ENCODE assay signal across 8 cellular contexts in the genomic region with DNA sequence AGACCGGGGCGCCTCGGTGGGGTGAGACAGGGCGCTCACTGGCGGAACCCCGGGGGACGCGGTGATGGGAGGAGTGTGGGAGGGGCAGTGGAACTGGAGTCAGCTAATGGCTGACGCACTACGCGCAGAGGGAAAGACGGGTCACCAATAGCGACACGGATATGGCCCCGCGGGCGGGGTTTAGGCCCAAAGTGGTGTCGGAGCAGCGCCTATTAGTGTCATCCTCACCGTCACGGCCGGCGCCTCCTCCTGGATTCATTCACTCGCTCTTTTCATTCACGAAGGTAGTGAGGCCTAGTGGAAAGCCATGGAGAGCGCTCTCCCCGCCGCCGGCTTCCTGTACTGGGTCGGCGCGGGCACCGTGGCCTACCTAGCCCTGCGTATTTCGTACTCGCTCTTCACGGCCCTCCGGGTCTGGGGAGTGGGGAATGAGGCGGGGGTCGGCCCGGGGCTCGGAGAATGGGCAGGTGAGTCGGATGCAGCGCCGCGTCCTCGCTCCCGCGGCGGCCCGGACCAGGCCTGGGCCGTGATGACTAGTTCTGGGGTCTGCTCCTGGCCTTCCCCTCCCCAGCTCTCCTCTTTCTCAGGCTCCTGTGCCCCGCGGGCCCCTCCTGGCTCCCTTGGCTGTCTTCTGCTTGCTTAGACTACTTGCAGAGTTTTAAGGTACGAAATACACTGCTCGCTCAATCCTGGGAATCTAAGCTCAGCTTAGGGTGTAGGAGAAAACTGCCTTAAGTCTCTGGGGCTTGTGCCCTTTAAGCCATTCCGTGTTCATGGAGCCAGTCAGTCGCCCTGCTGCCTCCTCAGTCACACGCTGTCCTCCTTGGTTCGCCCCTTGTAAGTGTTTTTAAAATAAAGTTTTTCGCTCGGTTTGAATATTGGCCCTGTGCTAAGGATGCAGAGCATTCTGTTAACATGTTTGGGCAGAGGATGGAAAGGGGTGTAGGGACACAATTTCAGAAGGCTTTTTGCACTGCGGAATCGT. TPM values are rescaled to one million over a fixed set of nuclear protein-coding genes. Genes with fewer than 3 reads are reported as not detected.
DNase-seq lines count a peak whose midpoint lies in the region; ATAC-seq and TF ChIP-seq lines count a peak whose summit lies in the region.

Gene HSD17B12 (plus strand): TSS at position 218 of the 985 bp plus-strand sequence. CDS start 90 bp downstream, at position 308.

- H3K27ac Mint-ChIP-seq in activated T-cell treated with anti-CD3 and anti-CD28 coated beads, Interleukin-2, amount 50 U/mL, for 24 hours = peak within 1 kb of the TSS; percentile 95

- peak within 1 kb of the TSS; percentile 89 for H3K4me3 Mint-ChIP-seq in activated T-cell treated with anti-CD3 and anti-CD28 coated beads, Interleukin-2, amount 50 U/mL, for 24 hours

- peaks cover 40% of the 10 kb centered on the region for H3K4me1 Mint-ChIP-seq in activated T-cell treated with anti-CD3 and anti-CD28 coated beads, Interleukin-2, amount 50 U/mL, for 24 hours (ENCODE audit: low read depth)

- in situ Hi-C loops in KBM-7 (cut with MboI; ENCODE audit: low pct_unique_long_range_greater_than_20kb, low sequenced_read_pairs) = no loop called here

- peak; percentile 97 for ATAC-seq in GM21717 (IDR thresholded peaks at IDR 0.05; ENCODE audit: unreplicated experiment)

- TF ChIP-seq CTCF in epithelial cell of proximal tubule (conservative IDR thresholded peaks at IDR 0.05; ENCODE audit: low read depth, low read length) = peak; percentile 3

- H3K4me3 ChIP-seq in epithelial cell of proximal tubule (ENCODE audit: low read depth, low read length) = peak within 1 kb of the TSS; percentile 77

- peaks cover 45% of the 10 kb centered on the region for H3K36me3 Mint-ChIP-seq in activated T-cell treated with anti-CD3 and anti-CD28 coated beads, Interleukin-2, amount 50 U/mL, for 24 hours (ENCODE audit: low read depth)

- H3K27me3 Mint-ChIP-seq in activated T-cell treated with anti-CD3 and anti-CD28 coated beads, Interleukin-2, amount 50 U/mL, for 24 hours = peaks cover 13% of the 10 kb centered on the region

- DNase-seq in DMS53 (lab: John Stamatoyannopoulos, UW) = peak; percentile 95
- peak; percentile 93 for DNase-seq in KBM-7
- DNase-seq in activated T-cell treated with anti-CD3 and anti-CD28 coated beads, Interleukin-2, amount 50 U/mL, for 24 hours = peak; percentile 98
- peak; percentile 87 for DNase-seq in epithelial cell of proximal tubule (ENCODE audit: low read depth)
- peak; percentile 99 for DNase-seq in mucosa of gallbladder (ENCODE audit: low spot score)
- DNase-seq in stimulated activated CD8-positive, alpha-beta memory T cell treated with anti-CD3 and anti-CD28 coated beads, Interleukin-4, amount 100 ng/mL, for 4 hours (ENCODE audit: low read depth in 2 of 2, low spot score in 1 of 2) = peak; percentile 97 to 99

- peaks cover 9% of the 10 kb centered on the region for H3K9me3 Mint-ChIP-seq in activated T-cell treated with anti-CD3 and anti-CD28 coated beads, Interleukin-2, amount 50 U/mL, for 24 hours

TF ChIP-seq in PFSK-1, 5 proteins besides CTCF, POLR2A, EP300 and RAD21:
- peak; percentile 82 for TF ChIP-seq POLR2AphosphoS5 (IDR thresholded peaks at IDR 0.05; ENCODE audit: low read depth, low read length)
- TF ChIP-seq FOXP2 (optimal IDR thresholded peaks at IDR 0.05; ENCODE audit: borderline replicate concordance, extremely low read depth, extremely low read length, insufficient read depth) = peak; percentile 41
- TF ChIP-seq, protein P1, sequence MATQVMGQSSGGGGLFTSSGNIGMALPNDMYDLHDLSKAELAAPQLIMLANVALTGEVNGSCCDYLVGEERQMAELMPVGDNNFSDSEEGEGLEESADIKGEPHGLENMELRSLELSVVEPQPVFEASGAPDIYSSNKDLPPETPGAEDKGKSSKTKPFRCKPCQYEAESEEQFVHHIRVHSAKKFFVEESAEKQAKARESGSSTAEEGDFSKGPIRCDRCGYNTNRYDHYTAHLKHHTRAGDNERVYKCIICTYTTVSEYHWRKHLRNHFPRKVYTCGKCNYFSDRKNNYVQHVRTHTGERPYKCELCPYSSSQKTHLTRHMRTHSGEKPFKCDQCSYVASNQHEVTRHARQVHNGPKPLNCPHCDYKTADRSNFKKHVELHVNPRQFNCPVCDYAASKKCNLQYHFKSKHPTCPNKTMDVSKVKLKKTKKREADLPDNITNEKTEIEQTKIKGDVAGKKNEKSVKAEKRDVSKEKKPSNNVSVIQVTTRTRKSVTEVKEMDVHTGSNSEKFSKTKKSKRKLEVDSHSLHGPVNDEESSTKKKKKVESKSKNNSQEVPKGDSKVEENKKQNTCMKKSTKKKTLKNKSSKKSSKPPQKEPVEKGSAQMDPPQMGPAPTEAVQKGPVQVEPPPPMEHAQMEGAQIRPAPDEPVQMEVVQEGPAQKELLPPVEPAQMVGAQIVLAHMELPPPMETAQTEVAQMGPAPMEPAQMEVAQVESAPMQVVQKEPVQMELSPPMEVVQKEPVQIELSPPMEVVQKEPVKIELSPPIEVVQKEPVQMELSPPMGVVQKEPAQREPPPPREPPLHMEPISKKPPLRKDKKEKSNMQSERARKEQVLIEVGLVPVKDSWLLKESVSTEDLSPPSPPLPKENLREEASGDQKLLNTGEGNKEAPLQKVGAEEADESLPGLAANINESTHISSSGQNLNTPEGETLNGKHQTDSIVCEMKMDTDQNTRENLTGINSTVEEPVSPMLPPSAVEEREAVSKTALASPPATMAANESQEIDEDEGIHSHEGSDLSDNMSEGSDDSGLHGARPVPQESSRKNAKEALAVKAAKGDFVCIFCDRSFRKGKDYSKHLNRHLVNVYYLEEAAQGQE (IDR thresholded peaks at IDR 0.05; ENCODE audit: insufficient read depth in 1 of 2, low read depth in 2 of 2, low read length in 2 of 2) = no peak
- peak; percentile 73; the same call in 1 of the 2 replicates for TF ChIP-seq TAF1 (IDR thresholded peaks at IDR 0.05; ENCODE audit: borderline replicate concordance, insufficient read depth, low read length)
- peak; percentile 56; the same call in 1 of the 2 replicates for TF ChIP-seq SIN3A (IDR thresholded peaks at IDR 0.05; ENCODE audit: borderline replicate concordance, insufficient read depth, low read length)

RNA-seq across cellular contexts. Expression of gene HSD17B12, which starts in this region (rescaled TPM):
- polyA plus RNA-seq in PFSK-1 (2012; ENCODE audit: insufficient read length, low read depth) = 47.3 TPM
- total RNA-seq in epithelial cell of proximal tubule (49.5 and 65.0 TPM in 2 replicates), mucosa of gallbladder (113 TPM)

Comparison
In these comparisons a context has a peak if more than half of its experiments do, and no peak if none do; other contexts are left out.
1. Peak in every context shown above with its lines: DNase-seq, ATAC-seq and H3K4me3 ChIP-seq.